Comparison of ENCODE assay signal across 8 cellular contexts in the genomic region with DNA sequence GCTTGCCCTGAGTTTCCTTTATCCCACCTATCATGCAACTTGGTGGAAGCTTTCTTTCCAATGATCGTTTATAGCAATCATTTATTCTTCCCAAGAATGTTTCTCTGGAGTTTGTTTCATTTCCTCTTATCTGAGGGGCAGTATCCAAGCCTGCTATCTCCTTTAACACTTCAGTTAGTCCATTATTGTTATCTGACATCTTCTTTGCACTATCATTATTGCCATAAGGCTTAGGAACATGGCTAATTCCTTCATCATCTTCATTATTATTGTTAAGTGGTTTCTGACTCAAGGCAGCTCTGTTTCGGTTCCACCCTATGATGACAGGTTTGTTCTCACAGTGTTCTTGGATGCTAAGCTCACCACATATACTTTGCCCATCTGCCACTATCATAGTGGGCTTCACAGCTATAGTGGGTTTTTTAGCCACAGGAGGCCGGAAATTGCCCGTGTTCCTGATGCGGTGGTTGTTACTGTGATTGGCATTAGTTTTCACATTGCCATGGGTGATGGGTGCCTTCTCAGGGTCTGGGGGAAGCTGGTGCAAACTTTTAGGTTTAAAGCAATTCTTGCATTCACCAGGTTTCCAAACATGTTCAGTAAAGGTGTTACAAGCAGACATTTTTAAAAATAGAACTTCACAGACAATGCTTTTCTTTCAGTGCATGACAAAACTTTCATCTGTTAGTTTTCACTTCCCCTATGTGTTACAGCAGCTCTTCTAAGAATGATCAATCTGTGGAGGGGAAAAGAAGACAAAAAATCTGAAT.
DNase-seq lines count a peak whose midpoint lies in the region; ATAC-seq lines count a peak whose summit lies in the region.

No MANE protein-coding gene starts in this region.

- H3K27ac Mint-ChIP-seq in activated naive CD4-positive, alpha-beta T cell treated with anti-CD3 and anti-CD28 coated beads for 36 hours: peak overlapping the region; percentile 37
- peak overlapping the region; percentile 62 for H3K27ac Mint-ChIP-seq in T-helper 2 cell treated with Interferon-gamma antibody and Interleukin-4, amounts not matched to agents 5 μg/mL and 100 μg/mL, for 36 hours

- CTCF ChIA-PET in activated naive CD4-positive, alpha-beta T cell treated with anti-CD3 and anti-CD28 coated beads for 36 hours (lab: Charles Lee): interaction anchor here (0.8 to 2.7 kb wide), 5 partner anchors 21 to 362 kb away, joined by 3 to 12 read pairs (median 5); no protein-coding TSS in a partner anchor

- no peaks in the 10 kb centered on the region for H3K36me3 Mint-ChIP-seq in activated naive CD4-positive, alpha-beta T cell treated with anti-CD3 and anti-CD28 coated beads for 36 hours (ENCODE audit: low read depth)
- peaks cover 3% of the 10 kb centered on the region for H3K36me3 Mint-ChIP-seq in T-helper 2 cell treated with Interferon-gamma antibody and Interleukin-4, amounts not matched to agents 5 μg/mL and 100 μg/mL, for 36 hours (ENCODE audit: low read depth)

- intact Hi-C loops in activated naive CD4-positive, alpha-beta T cell treated with anti-CD3 and anti-CD28 coated beads for 36 hours (cut with micrococcal nuclease): loop anchor here (2.0 kb wide), 1 partner anchor 209 kb away; no protein-coding TSS in a partner anchor

- DNase-seq in activated naive CD4-positive, alpha-beta T cell treated with anti-CD3 and anti-CD28 coated beads for 36 hours: peak; percentile 15
- no peak for DNase-seq in activated naive CD4-positive, alpha-beta T cell treated with anti-CD3 and anti-CD28 coated beads, Interleukin-2, amount 50 U/mL, for 16 hours
- no peak for DNase-seq in T-helper 2 cell treated with Interferon-gamma antibody and Interleukin-4, amounts not matched to agents 5 μg/mL and 100 μg/mL, for 36 hours (ENCODE audit: low spot score)
- DNase-seq in RKO (ENCODE audit: low spot score): no peak
- DNase-seq in activated CD4-positive, alpha-beta T cell treated with anti-CD3 and anti-CD28 coated beads for 4 hours: no peak
- DNase-seq in NCI-H1105 treated with DMSO at 0.1 percent for 48 hours (lab: John Stamatoyannopoulos, UW): no peak

- H3K9me3 Mint-ChIP-seq in activated naive CD4-positive, alpha-beta T cell treated with anti-CD3 and anti-CD28 coated beads for 36 hours: no peaks in the 10 kb centered on the region
- no peaks in the 10 kb centered on the region for H3K9me3 Mint-ChIP-seq in T-helper 2 cell treated with Interferon-gamma antibody and Interleukin-4, amounts not matched to agents 5 μg/mL and 100 μg/mL, for 36 hours

- H3K4me3 Mint-ChIP-seq in activated naive CD4-positive, alpha-beta T cell treated with anti-CD3 and anti-CD28 coated beads for 36 hours: no peak overlapping the region
- H3K4me3 Mint-ChIP-seq in T-helper 2 cell treated with Interferon-gamma antibody and Interleukin-4, amounts not matched to agents 5 μg/mL and 100 μg/mL, for 36 hours: peak overlapping the region; percentile 6

- H3K27me3 Mint-ChIP-seq in activated naive CD4-positive, alpha-beta T cell treated with anti-CD3 and anti-CD28 coated beads for 36 hours (ENCODE audit: low read depth): no peaks in the 10 kb centered on the region
- no peaks in the 10 kb centered on the region for H3K27me3 Mint-ChIP-seq in T-helper 2 cell treated with Interferon-gamma antibody and Interleukin-4, amounts not matched to agents 5 μg/mL and 100 μg/mL, for 36 hours (ENCODE audit: low read depth)

- ATAC-seq in HG02981 (IDR thresholded peaks at IDR 0.05; ENCODE audit: unreplicated experiment): peak; percentile 50
- ATAC-seq in GM18517 (IDR thresholded peaks at IDR 0.05; ENCODE audit: unreplicated experiment): no peak

- H3K4me1 Mint-ChIP-seq in activated naive CD4-positive, alpha-beta T cell treated with anti-CD3 and anti-CD28 coated beads for 36 hours (ENCODE audit: low read depth): peaks cover 49% of the 10 kb centered on the region
- H3K4me1 Mint-ChIP-seq in T-helper 2 cell treated with Interferon-gamma antibody and Interleukin-4, amounts not matched to agents 5 μg/mL and 100 μg/mL, for 36 hours (ENCODE audit: low read depth): peaks cover 48% of the 10 kb centered on the region
